Comparison of ENCODE assay signal across 27 cellular contexts in genomic region chr2:1617425-1618021, GRCh38.
DNase-seq lines count a peak whose midpoint lies in the region; ATAC-seq, FAIRE-seq and TF ChIP-seq lines count a peak whose summit lies in the region.
"Had no signal": no experiment of that assay in that cellular context is flagged by ENCODE, and none has a peak within 500 bp of the region (broad histone marks: within the 10 kb centered on the region; RNA-seq: fewer than 3 reads in every experiment).

No MANE protein-coding gene starts in this region.

- H3K27ac ChIP-seq in H1 (ENCODE audit: low read depth, low read length) (no peak overlapping the region), GM23248 (no peak overlapping the region)
- H3K27ac ChIP-seq: dorsolateral prefrontal cortex, epithelial cell of prostate, heart right ventricle, lower lobe of right lung, SJCRH30, suprapubic skin, vagina had no signal

- no peak overlapping the region for H2BK120ac ChIP-seq in H1 (replicated peaks; ENCODE audit: low read depth, low read length)

- TF ChIP-seq RAD21 in H1 (IDR thresholded peaks at IDR 0.05 in 1 of 2, conservative IDR thresholded peaks at IDR 0.05 in 1 of 2; ENCODE audit: low read depth in 2 of 2, low read length in 2 of 2) = no peak

- no peak overlapping the region for H4K5ac ChIP-seq in H1 (ENCODE audit: insufficient read length, low read depth, low read length)

- H4K91ac ChIP-seq in H1 (replicated peaks; ENCODE audit: insufficient read length, low read length) = no peak overlapping the region

- H2AFZ ChIP-seq in H1 (ENCODE audit: low read length) (no peak overlapping the region), GM23248 (no peak overlapping the region)

- CTCF ChIA-PET in H1 (lab: Charles Lee; ENCODE audit: partially characterized antibody) = interaction anchor here (1.8 kb wide), 1 partner anchor 8 kb away, joined by 4 read pairs; no protein-coding TSS in a partner anchor

- no peaks in the 10 kb centered on the region for H3K79me1 ChIP-seq in H1 (ENCODE audit: low read depth, low read length)

- H3K23me2 ChIP-seq in H1 (ENCODE audit: low read depth, low read length) = no peaks in the 10 kb centered on the region

- H3K36me3 ChIP-seq in H1 (ENCODE audit: control insufficient read depth in 2 of 4, insufficient read depth in 4 of 4, low read length in 3 of 4) (peaks cover 0 to 10% (median 0%) of the 10 kb centered on the region in 4 experiments; a peak in 4 of 8 replicates), GM23248 (ENCODE audit: low read depth) (no peaks in the 10 kb centered on the region)
- H3K36me3 ChIP-seq: heart right ventricle, lower lobe of right lung, SJCRH30, suprapubic skin, vagina had no signal

- H2AK5ac ChIP-seq in H1 (ENCODE audit: low read depth, low read length) = no peak overlapping the region

- TF ChIP-seq EP300 in H1 (IDR thresholded peaks at IDR 0.05; ENCODE audit: borderline replicate concordance in 1 of 2, low read depth in 2 of 2, low read length in 2 of 2) = no peak

- 0 out of 2 replicates have a peak overlapping the region, but pooled peaks have one; percentile 1 for H3K18ac ChIP-seq in H1 (ENCODE audit: extremely low read depth, low read length)

- 88% methylated on average over 10 of the region's 11 CpGs; no CpG with 5 or more reads in 1 of the 2 experiments for WGBS in H1 (ENCODE audit: extremely low coverage in 1 of 2, insufficient coverage in 1 of 2, insufficient read length in 1 of 2, insufficient replicate concordance in 2 of 2, low coverage in 1 of 2, low lambda C conversion rate in 2 of 2, missing lambda C conversion rate in 1 of 2), 2 experiments
- WGBS in GM23248 (ENCODE audit: low coverage in 1 of 2, low lambda C conversion rate in 2 of 2, missing lambda C conversion rate in 2 of 2), 2 experiments = 68 to 75% methylated on average over 9 to 11 of the region's 11 CpGs

- TF ChIP-seq POLR2A in H1 (IDR thresholded peaks at IDR 0.05; ENCODE audit: control extremely low read depth in 1 of 2, low read depth in 2 of 2, low read length in 2 of 2) = no peak

- no peak for TF ChIP-seq CTCF in H1 (IDR thresholded peaks at IDR 0.05; ENCODE audit: control extremely low read depth in 1 of 3, insufficient read depth in 1 of 3, low read depth in 1 of 3, low read length in 3 of 3)

- POLR2A ChIA-PET in H1 (lab: Charles Lee; ENCODE audit: partially characterized antibody) = interaction anchor here (1.5 to 1.7 kb wide), 2 partner anchors 19 to 73 kb away, joined by 3 to 8 read pairs; no protein-coding TSS in a partner anchor

- H3K9me3 Mint-ChIP-seq in stimulated activated memory B cell treated with anti-CD40 and anti-IgM and Interleukin-4, amounts not matched to agents 10 μg/mL and 1 μg/mL and 100 μg/mL, for 72 hours = peaks cover 9% of the 10 kb centered on the region
- H3K9me3 Mint-ChIP-seq: T-helper 1 cell treated with Interleukin-12 subunit alpha and Interleukin-12 subunit beta and Interleukin-4 antibody, amounts not matched to agents 30 μg/mL and 1 μg/mL, for 36 hours had no signal

- in situ Hi-C loops in GM23248 (cut with MboI) = no loop called here

- no peak overlapping the region for H3K23ac ChIP-seq in H1 (ENCODE audit: insufficient read length)

- no peak overlapping the region for H2BK20ac ChIP-seq in H1 (ENCODE audit: low read length)

- H3K4me3 ChIP-seq in H1 (ENCODE audit: extremely low read depth in 1 of 4, insufficient read depth in 2 of 4, low read depth in 3 of 4, low read length in 4 of 4) = no peak overlapping the region
- no peak overlapping the region for H3K4me3 ChIP-seq in GM23248
- H3K4me3 ChIP-seq: dorsolateral prefrontal cortex, heart right ventricle, lower lobe of right lung, SJCRH30, suprapubic skin, vagina had no signal

- H3K79me2 ChIP-seq in H1 (ENCODE audit: control insufficient read depth in 1 of 2, insufficient read depth in 2 of 2, low read length in 2 of 2) = peaks cover 0 to 6% of the 10 kb centered on the region in 2 experiments; a peak in 1 of 4 replicates
- no peaks in the 10 kb centered on the region for H3K79me2 ChIP-seq in GM23248 (ENCODE audit: insufficient read depth)

- ATAC-seq in stimulated activated memory B cell treated with anti-CD40 and anti-IgM and Interleukin-4, amounts not matched to agents 10 μg/mL and 1 μg/mL and 100 μg/mL, for 72 hours = peak; percentile 16
- ATAC-seq: right cardiac atrium had no signal

- H3K36me3 Mint-ChIP-seq in stimulated activated memory B cell treated with anti-CD40 and anti-IgM and Interleukin-4, amounts not matched to agents 10 μg/mL and 1 μg/mL and 100 μg/mL, for 72 hours = peaks cover 2% of the 10 kb centered on the region

- H3K56ac ChIP-seq in H1 (replicated peaks; ENCODE audit: insufficient read length, low read depth, low read length) = no peak overlapping the region

- H4K8ac ChIP-seq in H1 (ENCODE audit: extremely low read depth, insufficient read depth, low read length) = no peak overlapping the region

- H4K20me1 ChIP-seq in H1 (replicated peaks in 1 of 2; ENCODE audit: control insufficient read depth in 1 of 2, insufficient read depth in 2 of 2, low read length in 2 of 2) (no peaks in the 10 kb centered on the region), GM23248 (ENCODE audit: insufficient read depth) (no peaks in the 10 kb centered on the region)

- H3K4me2 ChIP-seq in H1 (ENCODE audit: insufficient read depth in 1 of 2, low read depth in 2 of 2, low read length in 2 of 2) (no peak overlapping the region), GM23248 (ENCODE audit: unreplicated experiment) (no peak overlapping the region)

- 0 out of 2 replicates have a peak overlapping the region, but pooled peaks have one; percentile 97 for H2BK12ac ChIP-seq in H1 (ENCODE audit: low read depth, low read length)

- H3K27me3 Mint-ChIP-seq in stimulated activated memory B cell treated with anti-CD40 and anti-IgM and Interleukin-4, amounts not matched to agents 10 μg/mL and 1 μg/mL and 100 μg/mL, for 72 hours = peaks cover 4% of the 10 kb centered on the region

- H3K27me3 ChIP-seq in H1 (replicated peaks in 1 of 4; ENCODE audit: control insufficient read depth in 3 of 4, extremely low read depth in 1 of 4, insufficient read depth in 3 of 4, low read length in 3 of 4) = no peaks in the 10 kb centered on the region; a peak in 1 of 7 replicates
- peaks cover 18% of the 10 kb centered on the region for H3K27me3 ChIP-seq in GM23248 (replicated peaks; ENCODE audit: insufficient read depth)
- H3K27me3 ChIP-seq: heart right ventricle, SJCRH30, suprapubic skin, vagina had no signal

- peak overlapping the region; percentile 99; the same call in 1 of the 2 replicates for H2BK15ac ChIP-seq in H1 (ENCODE audit: low read length)

- H3K9me3 ChIP-seq in H1 (ENCODE audit: insufficient read depth in 2 of 2, low read depth in 1 of 2, low read length in 1 of 2) = no peaks in the 10 kb centered on the region
- no peaks in the 10 kb centered on the region for H3K9me3 ChIP-seq in GM23248 (ENCODE audit: low read depth)
- H3K9me3 ChIP-seq: heart right ventricle, lower lobe of right lung, SJCRH30, suprapubic skin, vagina had no signal

- H3K4me1 ChIP-seq in H1 (replicated peaks in 1 of 4; ENCODE audit: control insufficient read depth in 3 of 4, insufficient read depth in 4 of 4, low read length in 3 of 4) = peaks cover 12 to 31% (median 22%) of the 10 kb centered on the region in 4 experiments
- peaks cover 4% of the 10 kb centered on the region; the same call in 1 of the 2 replicates for H3K4me1 ChIP-seq in GM23248 (ENCODE audit: insufficient read depth)
- H3K4me1 ChIP-seq: lower lobe of right lung, vagina had no signal

- no peaks in the 10 kb centered on the region for H3F3A ChIP-seq in GM23248 (ENCODE audit: insufficient read depth)

- no peak overlapping the region for H3K4ac ChIP-seq in H1 (replicated peaks; ENCODE audit: insufficient read length, low read depth, low read length)

- H3K14ac ChIP-seq in H1 (ENCODE audit: insufficient read length) = no peak overlapping the region

- H3K4me1 Mint-ChIP-seq in stimulated activated memory B cell treated with anti-CD40 and anti-IgM and Interleukin-4, amounts not matched to agents 10 μg/mL and 1 μg/mL and 100 μg/mL, for 72 hours = peaks cover 12% of the 10 kb centered on the region

- no peak overlapping the region for H3K27ac Mint-ChIP-seq in stimulated activated memory B cell treated with anti-CD40 and anti-IgM and Interleukin-4, amounts not matched to agents 10 μg/mL and 1 μg/mL and 100 μg/mL, for 72 hours
- H3K27ac Mint-ChIP-seq: T-helper 1 cell treated with Interleukin-12 subunit alpha and Interleukin-12 subunit beta and Interleukin-4 antibody, amounts not matched to agents 30 μg/mL and 1 μg/mL, for 36 hours had no signal

- H3K9ac ChIP-seq in H1 (replicated peaks in 1 of 4; ENCODE audit: extremely low read depth in 1 of 4, low read depth in 3 of 4, low read length in 3 of 4) = no peak overlapping the region
- H3K9ac ChIP-seq in GM23248 = no peak overlapping the region

- no peaks in the 10 kb centered on the region for H3K9me2 ChIP-seq in GM23248 (ENCODE audit: insufficient read depth)

- peak; percentile 50 for DNase-seq in activated effector memory CD4-positive, alpha-beta T cell treated with anti-CD3 and anti-CD28 coated beads, Interleukin-2, amount 50 U/mL, for 16 hours
- no peak for DNase-seq in activated effector memory CD4-positive, alpha-beta T cell treated with Interleukin-2 at 50 U/mL for 16 hours
- DNase-seq in NCI-H69 (lab: John Stamatoyannopoulos, UW) = peak; percentile 51
- no peak for DNase-seq in H1 (ENCODE audit: low read depth in 1 of 2, low spot score in 2 of 2)
- no peak for DNase-seq in GM23248
- no peak for DNase-seq in NK-92 (lab: John Stamatoyannopoulos, UW; ENCODE audit: unreplicated experiment)
- DNase-seq in SIG-M5 (lab: John Stamatoyannopoulos, UW) = no peak
- DNase-seq: amniotic stem cell; C1 segment of cervical spinal cord; caudate nucleus; DMS 273 treated with DMSO at 0.1 percent for 48 hours; dorsolateral prefrontal cortex; heart right ventricle; NCI-H2029; NCI-H226; NK-92 treated with Interleukin-12 subunit alpha and Interleukin-12 subunit beta, amount 100 ng/mL, for 24 hours; right cardiac atrium; SJCRH30; stimulated activated CD8-positive, alpha-beta memory T cell treated with anti-CD3 and anti-CD28 coated beads, Interleukin-4, amount 100 ng/mL, for 48 hours had no signal

- FAIRE-seq in H1 (lab: Jason Lieb, UNC) = no peak
- FAIRE-seq: A204.1, G401.6 had no signal

- H2BK5ac ChIP-seq in H1 (ENCODE audit: low read depth, low read length) = peak overlapping the region; percentile 82; the same call in 1 of the 2 replicates

- H3K4me3 Mint-ChIP-seq in stimulated activated memory B cell treated with anti-CD40 and anti-IgM and Interleukin-4, amounts not matched to agents 10 μg/mL and 1 μg/mL and 100 μg/mL, for 72 hours = no peak overlapping the region
- H3K4me3 Mint-ChIP-seq: T-helper 1 cell treated with Interleukin-12 subunit alpha and Interleukin-12 subunit beta and Interleukin-4 antibody, amounts not matched to agents 30 μg/mL and 1 μg/mL, for 36 hours had no signal

TF ChIP-seq in H1, 55 proteins besides CTCF, POLR2A, EP300 and RAD21 (continues in another document):
- TF ChIP-seq TAF7 (optimal IDR thresholded peaks at IDR 0.05; ENCODE audit: borderline replicate concordance, low read depth, low read length) = no peak
- no peak for TF ChIP-seq EZH2 (IDR thresholded peaks at IDR 0.05; ENCODE audit: low read depth, low read length, severe bottlenecking)
- no peak for TF ChIP-seq TAF1 (IDR thresholded peaks at IDR 0.05; ENCODE audit: low read depth, low read length)

Comparison
In these comparisons a context has a peak if more than half of its experiments do, and no peak if none do; other contexts are left out.
1. DNase-seq: peak in activated effector memory CD4-positive, alpha-beta T cell treated with anti-CD3 and anti-CD28 coated beads, Interleukin-2, amount 50 U/mL, for 16 hours (single experiment) and NCI-H69 (single experiment); none in activated effector memory CD4-positive, alpha-beta T cell treated with Interleukin-2 at 50 U/mL for 16 hours (single experiment), H1 (0 of 2), GM23248 (single experiment), NK-92 (single experiment) and SIG-M5 (single experiment).